In genomic region chr6:119241124-119241491, GRCh38 we compare ENCODE assay signal across 9 cellular contexts.
DNase-seq lines count a peak whose midpoint lies in the region; ATAC-seq, FAIRE-seq and TF ChIP-seq lines count a peak whose summit lies in the region.
"Had no signal": no experiment of that assay in that cellular context is flagged by ENCODE, and none has a peak within 500 bp of the region (broad histone marks: within the 10 kb centered on the region; RNA-seq: fewer than 3 reads in every experiment).

No MANE protein-coding gene starts in this region.

- H3K27me3 ChIP-seq in GM12878 (replicated peaks in 1 of 2; ENCODE audit: control insufficient read depth in 2 of 2, insufficient read depth in 2 of 2, low read length in 1 of 2): no peaks in the 10 kb centered on the region

- peak; percentile 8 for DNase-seq in GM12878 (ENCODE audit: low read depth, low spot score)
- peak; percentile 30 for DNase-seq in myocyte (ENCODE audit: low read depth)
- no peak for DNase-seq in effector CD8-positive, alpha-beta T cell (lab: John Stamatoyannopoulos, UW)
- no peak for DNase-seq in CD1c-positive myeloid dendritic cell (ENCODE audit: extremely low spot score)
- DNase-seq in GDM1 (lab: John Stamatoyannopoulos, UW): no peak
- no peak for DNase-seq in activated CD4-positive, CD25-positive, alpha-beta regulatory T cell treated with anti-CD3 and anti-CD28 coated beads, Interleukin-2, amount 50 U/mL, for 72 hours
- DNase-seq: activated CD8-positive, alpha-beta T cell treated with anti-CD3 and anti-CD28 coated beads, Interleukin-2, amount 10 ng/mL, durations not matched to agents 7 days and 5 days had no signal

- TF ChIP-seq EP300 in GM12878 (IDR thresholded peaks at IDR 0.05; ENCODE audit: borderline replicate concordance in 1 of 2, control insufficient read depth in 1 of 2, low read depth in 2 of 2, low read length in 2 of 2): no peak

- no peaks in the 10 kb centered on the region for H4K20me1 ChIP-seq in GM12878 (ENCODE audit: control insufficient read depth, insufficient read depth)

- no peak overlapping the region for H2AFZ ChIP-seq in GM12878 (ENCODE audit: control insufficient read depth, low read depth, low read length)

- FAIRE-seq in GM12878 (lab: Jason Lieb, UNC): no peak

- TF ChIP-seq CTCF in GM12878 (IDR thresholded peaks at IDR 0.05 in 2 of 3, conservative IDR thresholded peaks at IDR 0.05 in 1 of 3; ENCODE audit: control insufficient read depth in 2 of 3, extremely low read depth in 1 of 3, insufficient read depth in 1 of 3, low read depth in 3 of 3, low read length in 3 of 3): no peak

- SMC1A ChIA-PET in GM12878 (lab: Charles Lee; ENCODE audit: uncharacterized antibody, unreplicated experiment): interaction anchor here (0.7 to 3.3 kb wide), 15 partner anchors 11 to 106 kb away, joined by 3 to 13 read pairs (median 4); no protein-coding TSS in a partner anchor

- RAD21 ChIA-PET in GM12878 (lab: Charles Lee; ENCODE audit: unreplicated experiment): interaction anchor here (0.9 to 2.2 kb wide), 7 partner anchors 9 to 98 kb away, joined by 3 to 7 read pairs (median 3); no protein-coding TSS in a partner anchor

- H3K27ac ChIP-seq in GM12878 (ENCODE audit: control insufficient read depth, insufficient read depth): no peak overlapping the region

- ATAC-seq in GM18909 (IDR thresholded peaks at IDR 0.05; ENCODE audit: poor library complexity, unreplicated experiment) (peak; percentile 82), HG02973 (IDR thresholded peaks at IDR 0.05; ENCODE audit: unreplicated experiment) (peak; percentile 74), GM12878 (peak; percentile 50)
- ATAC-seq: activated CD8-positive, alpha-beta T cell treated with anti-CD3 and anti-CD28 coated beads, Interleukin-2, amount 10 ng/mL, durations not matched to agents 7 days and 5 days had no signal

- no peak overlapping the region for H3K4me3 ChIP-seq in GM12878

- BruUV-seq in GM12878 (replicated peaks; lab: Mats Ljungman, UMichigan): no TSS peak

- no peaks in the 10 kb centered on the region for H3K79me2 ChIP-seq in GM12878 (ENCODE audit: control insufficient read depth, insufficient read depth, low read length)

- intact Hi-C loops in GM12878 (cut with micrococcal nuclease; ENCODE audit: unreplicated experiment): no loop called here

- in situ Hi-C loops in GM12878 (cut with MboI): no loop called here

- TF ChIP-seq RAD21 in GM12878 (IDR thresholded peaks at IDR 0.05; ENCODE audit: insufficient read depth, low read depth, low read length): no peak

- POLR2A ChIA-PET in GM12878 (lab: Charles Lee): interaction anchor here (0.7 to 1.0 kb wide), 2 partner anchors 37 to 325 kb away, joined by 3 read pairs; no protein-coding TSS in a partner anchor

- 25% methylated on average over 2 of the region's 2 CpGs for WGBS in GM12878 (ENCODE audit: insufficient coverage, insufficient replicate concordance, low lambda C conversion rate, missing lambda C conversion rate)

- CTCF ChIA-PET in GM12878 (lab: Yijun Ruan, JAX): interaction anchor here (1.5 kb wide), 1 partner anchor 12 kb away, joined by 3 read pairs; no protein-coding TSS in a partner anchor

- H3K4me2 ChIP-seq in GM12878 (ENCODE audit: control insufficient read depth, insufficient read depth): no peak overlapping the region

- no peaks in the 10 kb centered on the region for H3K36me3 ChIP-seq in GM12878 (ENCODE audit: control insufficient read depth in 2 of 2, insufficient read depth in 2 of 2, low read length in 1 of 2)

- H3K9me3 ChIP-seq in GM12878 (replicated peaks; ENCODE audit: control insufficient read depth, insufficient read depth, low read length): no peaks in the 10 kb centered on the region

- H3K9ac ChIP-seq in GM12878 (ENCODE audit: control insufficient read depth, insufficient read depth, low read length): no peak overlapping the region

- H3K4me1 ChIP-seq in GM12878 (ENCODE audit: control insufficient read depth, insufficient read depth, low read length): no peaks in the 10 kb centered on the region

- no peak for TF ChIP-seq POLR2A in GM12878 (IDR thresholded peaks at IDR 0.05; ENCODE audit: low read depth, low read length)

TF ChIP-seq in GM12878, 131 proteins besides CTCF, POLR2A, EP300 and RAD21:
- TF ChIP-seq GABPA (IDR thresholded peaks at IDR 0.05; ENCODE audit: low read depth): no peak
- no peak for TF ChIP-seq KAT2A (conservative IDR thresholded peaks at IDR 0.05; ENCODE audit: control insufficient read depth, low read depth, low read length)
- no peak for TF ChIP-seq GATAD2B (conservative IDR thresholded peaks at IDR 0.05; ENCODE audit: low read depth)
- TF ChIP-seq ELK1 (IDR thresholded peaks at IDR 0.05; ENCODE audit: low read depth, low read length): no peak
- TF ChIP-seq PBX3 (IDR thresholded peaks at IDR 0.05; ENCODE audit: insufficient replicate concordance, low read depth, low read length): no peak
- no peak for TF ChIP-seq JUNB (IDR thresholded peaks at IDR 0.05)
- TF ChIP-seq ZSCAN29 (IDR thresholded peaks at IDR 0.05): no peak
TF ChIP-seq in GM12878: peak in this region for 0.

Comparison
In these comparisons a context has a peak if more than half of its experiments do, and no peak if none do; other contexts are left out.
1. DNase-seq: peak in GM12878 (single experiment) and myocyte (single experiment); none in effector CD8-positive, alpha-beta T cell (single experiment), CD1c-positive myeloid dendritic cell (single experiment), GDM1 (single experiment) and activated CD4-positive, CD25-positive, alpha-beta regulatory T cell treated with anti-CD3 and anti-CD28 coated beads, Interleukin-2, amount 50 U/mL, for 72 hours (single experiment).
2. Peak in every context shown above with its lines, with median percentiles within 50 percentile points of each other: ATAC-seq.